In the genomic region with DNA sequence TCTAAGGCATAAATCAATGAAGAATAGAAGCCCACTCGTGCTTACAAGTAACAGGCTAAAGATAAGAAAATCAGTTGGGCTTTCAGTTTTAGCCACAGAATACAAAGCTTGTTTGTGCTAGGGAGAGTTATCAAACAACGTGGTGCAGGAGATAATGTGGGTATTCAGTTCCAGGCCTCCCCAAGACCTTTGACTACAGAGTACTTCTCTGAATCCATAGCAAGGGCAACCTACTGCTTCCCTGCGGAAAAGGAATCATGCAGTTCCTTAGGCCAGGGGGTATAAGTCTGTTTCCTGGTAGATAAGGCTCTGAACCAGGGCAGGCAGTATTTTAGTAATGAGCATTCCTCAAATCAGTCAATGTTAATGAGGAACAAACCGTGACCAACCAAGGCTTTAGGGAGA, we compare ENCODE assay signal across 2 cellular contexts.
TF ChIP-seq lines count a peak whose summit lies in the region.

No MANE protein-coding gene starts in this region.

TF ChIP-seq in liver, 16 proteins besides CTCF, POLR2A, EP300 and RAD21 (continued from another document):
- TF ChIP-seq, protein P1, sequence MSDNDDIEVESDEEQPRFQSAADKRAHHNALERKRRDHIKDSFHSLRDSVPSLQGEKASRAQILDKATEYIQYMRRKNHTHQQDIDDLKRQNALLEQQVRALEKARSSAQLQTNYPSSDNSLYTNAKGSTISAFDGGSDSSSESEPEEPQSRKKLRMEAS (IDR thresholded peaks at IDR 0.05) = peak; percentile 31
- TF ChIP-seq, protein P2, sequence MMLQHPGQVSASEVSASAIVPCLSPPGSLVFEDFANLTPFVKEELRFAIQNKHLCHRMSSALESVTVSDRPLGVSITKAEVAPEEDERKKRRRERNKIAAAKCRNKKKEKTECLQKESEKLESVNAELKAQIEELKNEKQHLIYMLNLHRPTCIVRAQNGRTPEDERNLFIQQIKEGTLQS (IDR thresholded peaks at IDR 0.05) = no peak
- TF ChIP-seq HNF4G (IDR thresholded peaks at IDR 0.05) (no peak), NR2F2 (IDR thresholded peaks at IDR 0.05) (peak; percentile 97), EGR1 (IDR thresholded peaks at IDR 0.05; ENCODE audit: low read depth in 2 of 2) (no peak), SP1 (IDR thresholded peaks at IDR 0.05) (peak; percentile 21), GABPA (IDR thresholded peaks at IDR 0.05 in 1 of 2, conservative IDR thresholded peaks at IDR 0.05 in 1 of 2) (no peak), RXRA (IDR thresholded peaks at IDR 0.05) (peak in 1 of 2 donors; percentile 7), HNF4A (conservative IDR thresholded peaks at IDR 0.05) (no peak), TAF1 (conservative IDR thresholded peaks at IDR 0.05) (no peak)
- TF ChIP-seq, protein P3, sequence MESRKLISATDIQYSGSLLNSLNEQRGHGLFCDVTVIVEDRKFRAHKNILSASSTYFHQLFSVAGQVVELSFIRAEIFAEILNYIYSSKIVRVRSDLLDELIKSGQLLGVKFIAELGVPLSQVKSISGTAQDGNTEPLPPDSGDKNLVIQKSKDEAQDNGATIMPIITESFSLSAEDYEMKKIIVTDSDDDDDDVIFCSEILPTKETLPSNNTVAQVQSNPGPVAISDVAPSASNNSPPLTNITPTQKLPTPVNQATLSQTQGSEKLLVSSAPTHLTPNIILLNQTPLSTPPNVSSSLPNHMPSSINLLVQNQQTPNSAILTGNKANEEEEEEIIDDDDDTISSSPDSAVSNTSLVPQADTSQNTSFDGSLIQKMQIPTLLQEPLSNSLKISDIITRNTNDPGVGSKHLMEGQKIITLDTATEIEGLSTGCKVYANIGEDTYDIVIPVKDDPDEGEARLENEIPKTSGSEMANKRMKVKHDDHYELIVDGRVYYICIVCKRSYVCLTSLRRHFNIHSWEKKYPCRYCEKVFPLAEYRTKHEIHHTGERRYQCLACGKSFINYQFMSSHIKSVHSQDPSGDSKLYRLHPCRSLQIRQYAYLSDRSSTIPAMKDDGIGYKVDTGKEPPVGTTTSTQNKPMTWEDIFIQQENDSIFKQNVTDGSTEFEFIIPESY (IDR thresholded peaks at IDR 0.05) = no peak
TF ChIP-seq in liver: peak in this region for 4.

TF ChIP-seq in HepG2, 621 proteins besides CTCF, POLR2A, EP300 and RAD21 (continued from another document):
- TF ChIP-seq, protein P4, sequence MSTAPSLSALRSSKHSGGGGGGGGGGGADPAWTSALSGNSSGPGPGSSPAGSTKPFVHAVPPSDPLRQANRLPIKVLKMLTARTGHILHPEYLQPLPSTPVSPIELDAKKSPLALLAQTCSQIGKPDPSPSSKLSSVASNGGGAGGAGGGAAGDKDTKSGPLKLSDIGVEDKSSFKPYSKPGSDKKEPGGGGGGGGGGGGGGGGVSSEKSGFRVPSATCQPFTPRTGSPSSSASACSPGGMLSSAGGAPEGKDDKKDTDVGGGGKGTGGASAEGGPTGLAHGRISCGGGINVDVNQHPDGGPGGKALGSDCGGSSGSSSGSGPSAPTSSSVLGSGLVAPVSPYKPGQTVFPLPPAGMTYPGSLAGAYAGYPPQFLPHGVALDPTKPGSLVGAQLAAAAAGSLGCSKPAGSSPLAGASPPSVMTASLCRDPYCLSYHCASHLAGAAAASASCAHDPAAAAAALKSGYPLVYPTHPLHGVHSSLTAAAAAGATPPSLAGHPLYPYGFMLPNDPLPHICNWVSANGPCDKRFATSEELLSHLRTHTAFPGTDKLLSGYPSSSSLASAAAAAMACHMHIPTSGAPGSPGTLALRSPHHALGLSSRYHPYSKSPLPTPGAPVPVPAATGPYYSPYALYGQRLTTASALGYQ (CRISPR knock-in tag; IDR thresholded peaks at IDR 0.05) = no peak
- TF ChIP-seq ZNF567 (CRISPR knock-in tag; IDR thresholded peaks at IDR 0.05; ENCODE audit: borderline replicate concordance) = no peak
